ENCODE assay signal across 13 cellular contexts in genomic region chr1:99646885-99647284, GRCh38. TPM values are rescaled to one million over a fixed set of nuclear protein-coding genes. Genes with fewer than 3 reads are reported as not detected.
A peak's percentile ranks its signal among the peaks of the same experiment; 100 is the strongest.
DNase-seq lines count a peak whose midpoint lies in the region; ATAC-seq and TF ChIP-seq lines count a peak whose summit lies in the region.
"Had no signal": no experiment of that assay in that cellular context is flagged by ENCODE, and none has a peak within 500 bp of the region (broad histone marks: within the 10 kb centered on the region; RNA-seq: fewer than 3 reads in every experiment).

No MANE protein-coding gene starts in this region.

- no peak for ATAC-seq in GM18505 (IDR thresholded peaks at IDR 0.05; ENCODE audit: unreplicated experiment)
- no peak for ATAC-seq in stimulated activated memory B cell treated with anti-CD40 and anti-IgM and Interleukin-4, amounts not matched to agents 10 μg/mL and 1 μg/mL and 100 μg/mL, for 72 hours
- ATAC-seq: natural killer cell had no signal

- peak overlapping the region; percentile 86 for H3K4me3 Mint-ChIP-seq in glutamatergic neuron (ENCODE audit: unreplicated experiment)
- H3K4me3 Mint-ChIP-seq in nephron progenitor cell, result no peak overlapping the region
- H3K4me3 Mint-ChIP-seq in stimulated activated memory B cell treated with anti-CD40 and anti-IgM and Interleukin-4, amounts not matched to agents 10 μg/mL and 1 μg/mL and 100 μg/mL, for 72 hours, result no peak overlapping the region
- H3K4me3 Mint-ChIP-seq: natural killer cell had no signal

- H3K4me1 Mint-ChIP-seq in glutamatergic neuron (ENCODE audit: low read depth, unreplicated experiment) (peaks cover 21% of the 10 kb centered on the region), nephron progenitor cell (peaks cover 24% of the 10 kb centered on the region)
- no peaks in the 10 kb centered on the region for H3K4me1 Mint-ChIP-seq in stimulated activated memory B cell treated with anti-CD40 and anti-IgM and Interleukin-4, amounts not matched to agents 10 μg/mL and 1 μg/mL and 100 μg/mL, for 72 hours
- H3K4me1 Mint-ChIP-seq: natural killer cell had no signal

- no peaks in the 10 kb centered on the region for H3K9me3 ChIP-seq in adrenal gland (replicated peaks in 1 of 3)
- H3K9me3 ChIP-seq in prostate gland, result no peaks in the 10 kb centered on the region

- peak overlapping the region; percentile 60 for H3K4me3 ChIP-seq in AG04449 (ENCODE audit: low read depth, low read length)
- H3K4me3 ChIP-seq in adrenal gland, result peak overlapping the region in 3 of 4 donors; percentile 47 to 66 (median 53)
- H3K4me3 ChIP-seq in prostate gland, result peak overlapping the region; percentile 33 to 39

- H3K27ac Mint-ChIP-seq in glutamatergic neuron (ENCODE audit: unreplicated experiment) (no peak overlapping the region), nephron progenitor cell (no peak overlapping the region)
- H3K27ac Mint-ChIP-seq in stimulated activated memory B cell treated with anti-CD40 and anti-IgM and Interleukin-4, amounts not matched to agents 10 μg/mL and 1 μg/mL and 100 μg/mL, for 72 hours, result no peak overlapping the region
- H3K27ac Mint-ChIP-seq: natural killer cell had no signal

- H3K27me3 ChIP-seq in adrenal gland (no peaks in the 10 kb centered on the region), prostate gland (replicated peaks; ENCODE audit: insufficient read depth) (no peaks in the 10 kb centered on the region)

- no peaks in the 10 kb centered on the region for H3K27me3 Mint-ChIP-seq in glutamatergic neuron (ENCODE audit: unreplicated experiment)
- peaks cover 10% of the 10 kb centered on the region for H3K27me3 Mint-ChIP-seq in nephron progenitor cell (ENCODE audit: low read depth, poor library complexity)
- peaks cover 18% of the 10 kb centered on the region for H3K27me3 Mint-ChIP-seq in stimulated activated memory B cell treated with anti-CD40 and anti-IgM and Interleukin-4, amounts not matched to agents 10 μg/mL and 1 μg/mL and 100 μg/mL, for 72 hours

- H3K27ac ChIP-seq in adrenal gland (peak overlapping the region; percentile 88 to 95 (median 90)), prostate gland (peak overlapping the region; percentile 73 to 82)

- intact Hi-C loops in adrenal gland (cut with DNase I) (no loop called here), prostate gland (cut with DNase I) (no loop called here)

- H3K36me3 ChIP-seq in adrenal gland (replicated peaks in 1 of 2) (no peaks in the 10 kb centered on the region), prostate gland (no peaks in the 10 kb centered on the region)

- TF ChIP-seq CTCF in AG04449 (IDR thresholded peaks at IDR 0.05; ENCODE audit: insufficient read depth, low read length, missing control alignments) (no peak), adrenal gland (IDR thresholded peaks at IDR 0.05) (no peak), glutamatergic neuron (IDR thresholded peaks at IDR 0.05; ENCODE audit: partially characterized antibody, unreplicated experiment) (no peak), prostate gland (IDR thresholded peaks at IDR 0.05) (no peak), nephron progenitor cell (IDR thresholded peaks at IDR 0.05) (no peak)

- no peaks in the 10 kb centered on the region for H3K36me3 Mint-ChIP-seq in glutamatergic neuron (ENCODE audit: unreplicated experiment)
- H3K36me3 Mint-ChIP-seq in nephron progenitor cell (ENCODE audit: low read depth), result no peaks in the 10 kb centered on the region
- H3K36me3 Mint-ChIP-seq in stimulated activated memory B cell treated with anti-CD40 and anti-IgM and Interleukin-4, amounts not matched to agents 10 μg/mL and 1 μg/mL and 100 μg/mL, for 72 hours, result no peaks in the 10 kb centered on the region
- H3K36me3 Mint-ChIP-seq: natural killer cell had no signal

- 22 to 31% (median 27%) methylated on average over 4 of the region's 4 CpGs for WGBS in adrenal gland, 4 donors
- 20% methylated on average over 4 of the region's 4 CpGs for WGBS in prostate gland

- DNase-seq in AG04449 (ENCODE audit: low read depth, low spot score) (no peak), adrenal gland (no peak), glutamatergic neuron (no peak), prostate gland (ENCODE audit: low spot score) (no peak), nephron progenitor cell (no peak), DMS79 (lab: John Stamatoyannopoulos, UW) (no peak)
- DNase-seq: activated naive CD4-positive, alpha-beta T cell treated with anti-CD3 and anti-CD28 coated beads, Interleukin-2, amount 50 U/mL, for 16 hours; cerebellar nuclear complex; GOT3; Karpas-422; natural killer cell had no signal

- CTCF ChIA-PET in AG04449 (lab: Yijun Ruan, JAX), result interaction anchor here (0.7 to 1.4 kb wide), 3 partner anchors 12 to 38 kb away, joined by 3 to 4 read pairs (median 3); no protein-coding TSS in a partner anchor

- H3K9me3 Mint-ChIP-seq in glutamatergic neuron (ENCODE audit: unreplicated experiment), result peaks cover 2% of the 10 kb centered on the region
- no peaks in the 10 kb centered on the region for H3K9me3 Mint-ChIP-seq in nephron progenitor cell
- H3K9me3 Mint-ChIP-seq in stimulated activated memory B cell treated with anti-CD40 and anti-IgM and Interleukin-4, amounts not matched to agents 10 μg/mL and 1 μg/mL and 100 μg/mL, for 72 hours, result no peaks in the 10 kb centered on the region
- H3K9me3 Mint-ChIP-seq: natural killer cell had no signal

- peaks cover 44 to 46% of the 10 kb centered on the region in 2 donors for H3K4me1 ChIP-seq in adrenal gland (replicated peaks in 1 of 2)
- no peaks in the 10 kb centered on the region for H3K4me1 ChIP-seq in prostate gland (replicated peaks)

- POLR2A ChIA-PET in AG04449 (lab: Yijun Ruan, JAX), result no interaction called here

- TF ChIP-seq POLR2A in adrenal gland (IDR thresholded peaks at IDR 0.05) (no peak), prostate gland (IDR thresholded peaks at IDR 0.05) (no peak), GM18505 (IDR thresholded peaks at IDR 0.05; ENCODE audit: borderline replicate concordance, extremely low read depth, insufficient read depth, insufficient read length) (no peak)

RNA-seq across cellular contexts. Expression of gene PALMD, which starts 1.0 kb away (rescaled TPM):
- total RNA-seq in adrenal gland (100 to 1,000 TPM in 2 of 8 donors, 10 to 100 TPM in 6; 35.8 to 112 (median 68.3) TPM), glutamatergic neuron (ENCODE audit: unreplicated experiment) (5.1 TPM), prostate gland (10 to 100 TPM; 17.8 to 18.2 TPM)
- polyA plus RNA-seq in adrenal gland, result 100 to 1,000 TPM in 1 of 3 donors, 10 to 100 TPM in 2; 53.6 to 189 (median 67.1) TPM
- total RNA-seq: natural killer cell had no signal
